Comparison of ENCODE assay signal across 33 cellular contexts in the genomic region with DNA sequence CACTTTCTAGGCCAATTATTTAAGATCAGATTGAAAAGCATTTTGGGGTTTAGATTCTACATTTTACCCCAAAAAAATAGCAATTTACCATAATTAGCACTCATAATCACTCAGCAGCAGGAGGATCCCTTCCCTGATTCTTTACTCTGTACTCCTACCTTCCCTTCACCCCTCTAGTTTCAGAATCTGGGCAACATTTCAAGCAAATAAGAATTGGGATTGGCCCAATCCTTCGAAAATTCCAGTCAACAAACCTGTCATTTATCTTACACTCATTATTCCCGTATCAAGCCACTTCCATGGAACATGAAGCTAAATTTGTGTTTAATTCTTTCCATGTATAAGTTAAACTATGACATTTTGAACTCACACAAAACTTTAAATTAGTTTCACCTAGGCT.
DNase-seq lines count a peak whose midpoint lies in the region; ATAC-seq, FAIRE-seq and TF ChIP-seq lines count a peak whose summit lies in the region.
"Had no signal": no experiment of that assay in that cellular context is flagged by ENCODE, and none has a peak within 500 bp of the region (broad histone marks: within the 10 kb centered on the region; RNA-seq: fewer than 3 reads in every experiment).

No MANE protein-coding gene starts in this region.

- H3K79me2 ChIP-seq in HepG2 (ENCODE audit: insufficient read depth, low read length): no peaks in the 10 kb centered on the region

- H3K27me3 ChIP-seq in liver (ENCODE audit: control insufficient read depth in 4 of 4, insufficient read depth in 4 of 4, low read length in 3 of 4): no peaks in the 10 kb centered on the region
- H3K27me3 ChIP-seq in HepG2 (ENCODE audit: control insufficient read depth in 1 of 2, insufficient read depth in 2 of 2, low read length in 2 of 2): no peaks in the 10 kb centered on the region
- no peaks in the 10 kb centered on the region for H3K27me3 ChIP-seq in right lobe of liver
- H3K27me3 ChIP-seq: BE2C; BLaER1; BLaER1 treated with 17β-estradiol and CSF1 and Interleukin-3, amounts not matched to agents 10 nM and 100 nM had no signal

- H3K4me3 ChIP-seq in liver (ENCODE audit: low read depth in 1 of 3, low read length in 3 of 3): no peak overlapping the region
- no peak overlapping the region for H3K4me3 ChIP-seq in HepG2 (replicated peaks in 1 of 3; ENCODE audit: insufficient read depth in 1 of 3, low read depth in 2 of 3, low read length in 3 of 3)
- H3K4me3 ChIP-seq in right lobe of liver: no peak overlapping the region
- H3K4me3 ChIP-seq: A549; BLaER1; BLaER1 treated with 17β-estradiol and CSF1 and Interleukin-3, amounts not matched to agents 10 nM and 100 nM had no signal

- no peak for FAIRE-seq in HepG2 (lab: Jason Lieb, UNC)
- FAIRE-seq: A204.1, A549, D721Med had no signal

- no peaks in the 10 kb centered on the region for H4K20me1 ChIP-seq in HepG2 (ENCODE audit: insufficient read depth, low read length)
- H4K20me1 ChIP-seq: BLaER1; BLaER1 treated with 17β-estradiol and CSF1 and Interleukin-3, amounts not matched to agents 10 nM and 100 nM had no signal

- POLR2A ChIA-PET in HepG2 (lab: Yijun Ruan, JAX): no interaction called here

- no peak overlapping the region for H2AFZ ChIP-seq in HepG2 (ENCODE audit: low read length)

- no peak for TF ChIP-seq POLR2A in HepG2 (IDR thresholded peaks at IDR 0.05; ENCODE audit: insufficient read depth in 1 of 2, low read depth in 2 of 2, low read length in 2 of 2)
- no peak for TF ChIP-seq POLR2A in right lobe of liver (IDR thresholded peaks at IDR 0.05)

- BruUV-seq in HepG2 (replicated peaks; lab: Mats Ljungman, UMichigan): no TSS peak

- TF ChIP-seq EP300 in HepG2 (IDR thresholded peaks at IDR 0.05; ENCODE audit: low read depth in 2 of 2, low read length in 2 of 2) (no peak), HepG2 (CRISPR knock-in tag; IDR thresholded peaks at IDR 0.05; ENCODE audit: borderline replicate concordance) (no peak)

- no peak for ATAC-seq in HepG2
- peak; percentile 62 for ATAC-seq in left lobe of liver
- peak; percentile 26 to 64 (median 46) for ATAC-seq in right lobe of liver
- ATAC-seq: A549; CD8-positive, alpha-beta T cell had no signal

- in situ Hi-C loops in HepG2 (cut with HindIII; ENCODE audit: extremely low pct_ligation_motif_present, low pct_unique_long_range_greater_than_20kb): no loop called here

- DNase-seq in HepG2 (ENCODE audit: low spot score): no peak
- DNase-seq in left lobe of liver (ENCODE audit: low spot score): no peak
- DNase-seq in right lobe of liver: no peak
- DNase-seq in NCI-H1436 (lab: John Stamatoyannopoulos, UW): no peak
- no peak for DNase-seq in SIG-M5 (lab: John Stamatoyannopoulos, UW)
- DNase-seq: 8988T; ACHN; AML-193; BE2C; C1 segment of cervical spinal cord; Caco-2; Calu3; CD4-positive, alpha-beta memory T cell; CD4-positive, alpha-beta T cell; CD4-positive, CD25-positive, alpha-beta regulatory T cell; CD8-positive, alpha-beta memory T cell; CD8-positive, alpha-beta T cell; COR-L47; DMS 273 treated with DMSO at 0.1 percent for 48 hours; DMS153; DMS53; DMS79; DMS79 treated with DMSO at 0.1 percent for 48 hours; DND-41; EL had no signal

- H3K9ac ChIP-seq in liver (ENCODE audit: low read depth in 1 of 2, low read length in 2 of 2) (no peak overlapping the region), HepG2 (ENCODE audit: insufficient read depth, low read depth, low read length) (no peak overlapping the region)
- H3K9ac ChIP-seq: BLaER1; BLaER1 treated with 17β-estradiol and CSF1 and Interleukin-3, amounts not matched to agents 10 nM and 100 nM had no signal

- H3K4me2 ChIP-seq in HepG2 (ENCODE audit: low read depth, low read length): no peak overlapping the region
- H3K4me2 ChIP-seq: A549; BLaER1; BLaER1 treated with 17β-estradiol and CSF1 and Interleukin-3, amounts not matched to agents 10 nM and 100 nM had no signal

- 18% methylated on average over 2 of the region's 2 CpGs for WGBS in liver
- 1% methylated on average over 2 of the region's 2 CpGs for WGBS in HepG2 (ENCODE audit: low lambda C conversion rate)
- WGBS in right lobe of liver (ENCODE audit: insufficient coverage, low coverage, low lambda C conversion rate, missing lambda C conversion rate): 7% methylated on average over 2 of the region's 2 CpGs

- TF ChIP-seq RAD21 in liver (IDR thresholded peaks at IDR 0.05): peak in 1 of 2 donors; percentile 13
- TF ChIP-seq RAD21 in HepG2 (CRISPR knock-in tag; IDR thresholded peaks at IDR 0.05): no peak

- H3K4me1 ChIP-seq in liver (ENCODE audit: control insufficient read depth in 4 of 4, insufficient read depth in 4 of 4, low read length in 3 of 4) (peaks cover 2 to 23% (median 16%) of the 10 kb centered on the region in 4 donors), HepG2 (ENCODE audit: insufficient read depth, low read length) (no peaks in the 10 kb centered on the region), right lobe of liver (peaks cover 0 to 17% (median 3%) of the 10 kb centered on the region in 4 donors)
- H3K4me1 ChIP-seq: A549, BE2C, BLaER1, Caco-2 had no signal

- no peaks in the 10 kb centered on the region for H3K36me3 ChIP-seq in liver (ENCODE audit: control insufficient read depth in 4 of 4, insufficient read depth in 3 of 4, low read depth in 1 of 4, low read length in 3 of 4)
- no peaks in the 10 kb centered on the region for H3K36me3 ChIP-seq in HepG2 (replicated peaks in 1 of 2; ENCODE audit: control insufficient read depth in 1 of 2, insufficient read depth in 2 of 2, low read length in 2 of 2)
- H3K36me3 ChIP-seq in right lobe of liver: no peaks in the 10 kb centered on the region
- H3K36me3 ChIP-seq: BE2C; BLaER1; BLaER1 treated with 17β-estradiol and CSF1 and Interleukin-3, amounts not matched to agents 10 nM and 100 nM had no signal

- CTCF ChIA-PET in HepG2 (lab: Yijun Ruan, JAX; ENCODE audit: low intra/inter-chr PET ratio, low total read pairs): no interaction called here

- intact Hi-C loops in HepG2 (cut with micrococcal nuclease; ENCODE audit: unreplicated experiment) (no loop called here), right lobe of liver (cut with DNase I) (no loop called here)

- no peak overlapping the region for H3K27ac ChIP-seq in liver (ENCODE audit: low read depth in 1 of 2, low read length in 2 of 2)
- no peak overlapping the region for H3K27ac ChIP-seq in HepG2 (ENCODE audit: extremely low read length, insufficient read depth, low read length)
- no peak overlapping the region for H3K27ac ChIP-seq in right lobe of liver
- H3K27ac ChIP-seq: 22Rv1; A549; BLaER1; BLaER1 treated with 17β-estradiol and CSF1 and Interleukin-3, amounts not matched to agents 10 nM and 100 nM; C4-2B had no signal

- TF ChIP-seq CTCF in liver (IDR thresholded peaks at IDR 0.05; ENCODE audit: low read depth, low read length, missing input control) (no peak), HepG2 (CRISPR knock-in tag; IDR thresholded peaks at IDR 0.05) (no peak), right lobe of liver (IDR thresholded peaks at IDR 0.05) (no peak)

- H3K9me3 ChIP-seq in liver (ENCODE audit: control insufficient read depth in 4 of 4, low read length in 3 of 4) (no peaks in the 10 kb centered on the region), HepG2 (ENCODE audit: low read length) (peaks cover 8% of the 10 kb centered on the region), right lobe of liver (no peaks in the 10 kb centered on the region)
- H3K9me3 ChIP-seq: A549, Caco-2 had no signal

TF ChIP-seq in liver, 16 proteins besides CTCF, POLR2A, EP300 and RAD21:
- TF ChIP-seq NR2F2 (IDR thresholded peaks at IDR 0.05) (no peak), RXRA (IDR thresholded peaks at IDR 0.05) (peak in 1 of 2 donors; percentile 20), TAF1 (conservative IDR thresholded peaks at IDR 0.05) (no peak), FOXA2 (IDR thresholded peaks at IDR 0.05) (no peak), HNF4A (conservative IDR thresholded peaks at IDR 0.05) (peak; percentile 40 to 54), FOXA1 (IDR thresholded peaks at IDR 0.05) (no peak), SP1 (IDR thresholded peaks at IDR 0.05) (no peak), YY1 (IDR thresholded peaks at IDR 0.05) (peak; percentile 15), EGR1 (IDR thresholded peaks at IDR 0.05; ENCODE audit: low read depth in 2 of 2) (no peak)
- TF ChIP-seq, protein P1, sequence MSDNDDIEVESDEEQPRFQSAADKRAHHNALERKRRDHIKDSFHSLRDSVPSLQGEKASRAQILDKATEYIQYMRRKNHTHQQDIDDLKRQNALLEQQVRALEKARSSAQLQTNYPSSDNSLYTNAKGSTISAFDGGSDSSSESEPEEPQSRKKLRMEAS (IDR thresholded peaks at IDR 0.05): peak; percentile 8

TF ChIP-seq in HepG2, 621 proteins besides CTCF, POLR2A, EP300 and RAD21 (continues in another document):
- TF ChIP-seq, protein P2, sequence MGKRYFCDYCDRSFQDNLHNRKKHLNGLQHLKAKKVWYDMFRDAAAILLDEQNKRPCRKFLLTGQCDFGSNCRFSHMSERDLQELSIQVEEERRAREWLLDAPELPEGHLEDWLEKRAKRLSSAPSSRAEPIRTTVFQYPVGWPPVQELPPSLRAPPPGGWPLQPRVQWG (CRISPR knock-in tag; IDR thresholded peaks at IDR 0.05; ENCODE audit: borderline replicate concordance, low read depth): no peak
- TF ChIP-seq ZNF432 (CRISPR knock-in tag; IDR thresholded peaks at IDR 0.05; ENCODE audit: borderline replicate concordance) (no peak), DNMT3B (CRISPR knock-in tag; conservative IDR thresholded peaks at IDR 0.05) (no peak), ZNF562 (CRISPR knock-in tag; IDR thresholded peaks at IDR 0.05; ENCODE audit: borderline replicate concordance) (no peak), KDM2A (CRISPR knock-in tag; IDR thresholded peaks at IDR 0.05; ENCODE audit: borderline replicate concordance, low read depth) (no peak), SPEN (CRISPR knock-in tag; IDR thresholded peaks at IDR 0.05; ENCODE audit: low read depth) (no peak), ZFYVE20 (CRISPR knock-in tag; IDR thresholded peaks at IDR 0.05; ENCODE audit: borderline replicate concordance, low read depth) (no peak)
- TF ChIP-seq, protein P3, sequence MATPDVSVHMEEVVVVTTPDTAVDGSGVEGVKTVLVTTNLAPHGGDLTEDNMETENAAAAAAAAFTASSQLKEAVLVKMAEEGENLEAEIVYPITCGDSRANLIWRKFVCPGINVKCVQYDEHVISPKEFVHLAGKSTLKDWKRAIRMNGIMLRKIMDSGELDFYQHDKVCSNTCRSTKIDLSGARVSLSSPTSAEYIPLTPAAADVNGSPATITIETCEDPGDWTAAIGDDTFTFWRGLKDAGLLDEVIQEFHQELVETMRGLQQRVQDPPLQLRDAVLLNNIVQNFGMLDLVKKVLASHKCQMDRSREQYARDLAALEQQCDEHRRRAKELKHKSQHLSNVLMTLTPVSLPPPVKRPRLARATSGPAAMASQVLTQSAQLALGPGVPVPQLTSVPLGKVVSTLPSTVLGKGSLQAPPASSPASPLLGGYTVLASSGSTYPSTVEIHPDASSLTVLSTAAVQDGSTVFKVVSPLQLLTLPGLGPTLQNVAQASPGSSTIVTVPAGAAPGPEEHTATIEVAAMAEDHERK (CRISPR knock-in tag; IDR thresholded peaks at IDR 0.05; ENCODE audit: low read depth): no peak
- TF ChIP-seq, protein P4, sequence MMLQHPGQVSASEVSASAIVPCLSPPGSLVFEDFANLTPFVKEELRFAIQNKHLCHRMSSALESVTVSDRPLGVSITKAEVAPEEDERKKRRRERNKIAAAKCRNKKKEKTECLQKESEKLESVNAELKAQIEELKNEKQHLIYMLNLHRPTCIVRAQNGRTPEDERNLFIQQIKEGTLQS (CRISPR knock-in tag; IDR thresholded peaks at IDR 0.05): no peak
